In the genomic region with DNA sequence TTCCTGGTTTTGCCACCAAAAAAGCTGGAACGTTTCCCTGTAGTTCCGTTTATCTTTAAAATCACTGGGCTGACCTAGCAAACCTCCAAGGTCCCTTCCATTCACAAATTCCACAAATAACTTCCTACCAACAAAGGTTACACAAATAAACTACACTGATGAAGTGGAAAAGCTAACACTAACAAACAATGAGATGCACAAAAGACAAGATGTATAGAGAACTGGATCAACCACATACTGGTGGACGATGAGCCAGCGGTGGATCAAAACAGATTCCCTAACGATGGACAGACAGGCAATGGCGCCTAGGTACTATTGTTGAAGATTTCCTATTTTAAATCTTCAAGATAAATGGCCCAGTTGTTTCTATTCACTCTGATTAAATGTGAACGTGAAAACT, we compare ENCODE assay signal across 2 cellular contexts.
TF ChIP-seq lines count a peak whose summit lies in the region.

No MANE protein-coding gene starts in this region.

TF ChIP-seq in HepG2, 621 proteins besides CTCF, POLR2A, EP300 and RAD21 (continues in another document):
- TF ChIP-seq, protein P1, sequence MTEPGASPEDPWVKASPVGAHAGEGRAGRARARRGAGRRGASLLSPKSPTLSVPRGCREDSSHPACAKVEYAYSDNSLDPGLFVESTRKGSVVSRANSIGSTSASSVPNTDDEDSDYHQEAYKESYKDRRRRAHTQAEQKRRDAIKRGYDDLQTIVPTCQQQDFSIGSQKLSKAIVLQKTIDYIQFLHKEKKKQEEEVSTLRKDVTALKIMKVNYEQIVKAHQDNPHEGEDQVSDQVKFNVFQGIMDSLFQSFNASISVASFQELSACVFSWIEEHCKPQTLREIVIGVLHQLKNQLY (CRISPR knock-in tag; IDR thresholded peaks at IDR 0.05), result 0 out of 2 replicates have a peak, but pooled peaks have one; percentile 25
- no peak for TF ChIP-seq ZKSCAN8 (CRISPR knock-in tag; IDR thresholded peaks at IDR 0.05; ENCODE audit: borderline replicate concordance)
- TF ChIP-seq SOX6 (IDR thresholded peaks at IDR 0.05), result no peak
- peak; percentile 89 for TF ChIP-seq SOX6 (CRISPR knock-in tag; IDR thresholded peaks at IDR 0.05)
- TF ChIP-seq KMT2B (CRISPR knock-in tag; IDR thresholded peaks at IDR 0.05), result no peak
- TF ChIP-seq PAF1 (CRISPR knock-in tag; IDR thresholded peaks at IDR 0.05), result no peak
- no peak for TF ChIP-seq ZMYM4 (CRISPR knock-in tag; IDR thresholded peaks at IDR 0.05)
- TF ChIP-seq GLI4 (CRISPR knock-in tag; IDR thresholded peaks at IDR 0.05; ENCODE audit: borderline replicate concordance), result no peak
- TF ChIP-seq JUND (CRISPR knock-in tag; IDR thresholded peaks at IDR 0.05), result no peak
- TF ChIP-seq, protein P2, sequence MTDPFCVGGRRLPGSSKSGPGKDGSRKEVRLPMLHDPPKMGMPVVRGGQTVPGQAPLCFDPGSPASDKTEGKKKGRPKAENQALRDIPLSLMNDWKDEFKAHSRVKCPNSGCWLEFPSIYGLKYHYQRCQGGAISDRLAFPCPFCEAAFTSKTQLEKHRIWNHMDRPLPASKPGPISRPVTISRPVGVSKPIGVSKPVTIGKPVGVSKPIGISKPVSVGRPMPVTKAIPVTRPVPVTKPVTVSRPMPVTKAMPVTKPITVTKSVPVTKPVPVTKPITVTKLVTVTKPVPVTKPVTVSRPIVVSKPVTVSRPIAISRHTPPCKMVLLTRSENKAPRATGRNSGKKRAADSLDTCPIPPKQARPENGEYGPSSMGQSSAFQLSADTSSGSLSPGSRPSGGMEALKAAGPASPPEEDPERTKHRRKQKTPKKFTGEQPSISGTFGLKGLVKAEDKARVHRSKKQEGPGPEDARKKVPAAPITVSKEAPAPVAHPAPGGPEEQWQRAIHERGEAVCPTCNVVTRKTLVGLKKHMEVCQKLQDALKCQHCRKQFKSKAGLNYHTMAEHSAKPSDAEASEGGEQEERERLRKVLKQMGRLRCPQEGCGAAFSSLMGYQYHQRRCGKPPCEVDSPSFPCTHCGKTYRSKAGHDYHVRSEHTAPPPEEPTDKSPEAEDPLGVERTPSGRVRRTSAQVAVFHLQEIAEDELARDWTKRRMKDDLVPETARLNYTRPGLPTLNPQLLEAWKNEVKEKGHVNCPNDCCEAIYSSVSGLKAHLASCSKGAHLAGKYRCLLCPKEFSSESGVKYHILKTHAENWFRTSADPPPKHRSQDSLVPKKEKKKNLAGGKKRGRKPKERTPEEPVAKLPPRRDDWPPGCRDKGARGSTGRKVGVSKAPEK (CRISPR knock-in tag; IDR thresholded peaks at IDR 0.05; ENCODE audit: borderline replicate concordance), result no peak
- no peak for TF ChIP-seq ZNF3 (CRISPR knock-in tag; IDR thresholded peaks at IDR 0.05)
- TF ChIP-seq KMT2A (CRISPR knock-in tag; IDR thresholded peaks at IDR 0.05), result no peak
- TF ChIP-seq, protein P3, sequence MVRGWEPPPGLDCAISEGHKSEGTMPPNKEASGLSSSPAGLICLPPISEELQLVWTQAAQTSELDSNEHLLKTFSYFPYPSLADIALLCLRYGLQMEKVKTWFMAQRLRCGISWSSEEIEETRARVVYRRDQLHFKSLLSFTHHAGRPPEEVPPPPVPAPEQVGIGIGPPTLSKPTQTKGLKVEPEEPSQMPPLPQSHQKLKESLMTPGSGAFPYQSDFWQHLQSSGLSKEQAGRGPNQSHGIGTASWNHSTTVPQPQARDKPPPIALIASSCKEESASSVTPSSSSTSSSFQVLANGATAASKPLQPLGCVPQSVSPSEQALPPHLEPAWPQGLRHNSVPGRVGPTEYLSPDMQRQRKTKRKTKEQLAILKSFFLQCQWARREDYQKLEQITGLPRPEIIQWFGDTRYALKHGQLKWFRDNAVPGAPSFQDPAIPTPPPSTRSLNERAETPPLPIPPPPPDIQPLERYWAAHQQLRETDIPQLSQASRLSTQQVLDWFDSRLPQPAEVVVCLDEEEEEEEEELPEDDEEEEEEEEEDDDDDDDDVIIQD (CRISPR knock-in tag; IDR thresholded peaks at IDR 0.05; ENCODE audit: low read depth), result no peak
- TF ChIP-seq, protein P4, sequence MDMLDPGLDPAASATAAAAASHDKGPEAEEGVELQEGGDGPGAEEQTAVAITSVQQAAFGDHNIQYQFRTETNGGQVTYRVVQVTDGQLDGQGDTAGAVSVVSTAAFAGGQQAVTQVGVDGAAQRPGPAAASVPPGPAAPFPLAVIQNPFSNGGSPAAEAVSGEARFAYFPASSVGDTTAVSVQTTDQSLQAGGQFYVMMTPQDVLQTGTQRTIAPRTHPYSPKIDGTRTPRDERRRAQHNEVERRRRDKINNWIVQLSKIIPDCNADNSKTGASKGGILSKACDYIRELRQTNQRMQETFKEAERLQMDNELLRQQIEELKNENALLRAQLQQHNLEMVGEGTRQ (IDR thresholded peaks at IDR 0.05; ENCODE audit: low read depth, low read length), result no peak
- TF ChIP-seq, protein P4 (CRISPR knock-in tag; IDR thresholded peaks at IDR 0.05; ENCODE audit: borderline replicate concordance), result no peak
- TF ChIP-seq ZNF746 (CRISPR knock-in tag; IDR thresholded peaks at IDR 0.05), result no peak
- no peak for TF ChIP-seq SRSF4 (IDR thresholded peaks at IDR 0.05; ENCODE audit: low read depth, low read length, poor library complexity, severe bottlenecking)
- TF ChIP-seq TP53 (CRISPR knock-in tag; conservative IDR thresholded peaks at IDR 0.05), result no peak
- no peak for TF ChIP-seq HNRNPLL (IDR thresholded peaks at IDR 0.05; ENCODE audit: low read depth, low read length, poor library complexity, severe bottlenecking)
- TF ChIP-seq, protein P5, sequence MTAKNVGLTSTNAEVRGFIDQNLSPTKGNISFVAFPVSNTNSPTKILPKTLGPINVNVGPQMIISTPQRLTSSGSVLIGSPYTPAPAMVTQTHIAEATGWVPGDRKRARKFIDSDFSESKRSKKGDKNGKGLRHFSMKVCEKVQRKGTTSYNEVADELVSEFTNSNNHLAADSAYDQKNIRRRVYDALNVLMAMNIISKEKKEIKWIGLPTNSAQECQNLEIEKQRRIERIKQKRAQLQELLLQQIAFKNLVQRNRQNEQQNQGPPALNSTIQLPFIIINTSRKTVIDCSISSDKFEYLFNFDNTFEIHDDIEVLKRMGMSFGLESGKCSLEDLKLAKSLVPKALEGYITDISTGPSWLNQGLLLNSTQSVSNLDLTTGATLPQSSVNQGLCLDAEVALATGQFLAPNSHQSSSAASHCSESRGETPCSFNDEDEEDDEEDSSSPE (CRISPR knock-in tag; IDR thresholded peaks at IDR 0.05), result no peak
- no peak for TF ChIP-seq ZNF879 (CRISPR knock-in tag; IDR thresholded peaks at IDR 0.05)
- no peak for TF ChIP-seq ZNF225 (CRISPR knock-in tag; IDR thresholded peaks at IDR 0.05)

TF ChIP-seq in WTC11, 78 proteins besides CTCF, POLR2A, EP300 and RAD21:
- TF ChIP-seq KAT7 (CRISPR knock-in tag; IDR thresholded peaks at IDR 0.05; ENCODE audit: borderline replicate concordance), result no peak
- TF ChIP-seq, protein P6, sequence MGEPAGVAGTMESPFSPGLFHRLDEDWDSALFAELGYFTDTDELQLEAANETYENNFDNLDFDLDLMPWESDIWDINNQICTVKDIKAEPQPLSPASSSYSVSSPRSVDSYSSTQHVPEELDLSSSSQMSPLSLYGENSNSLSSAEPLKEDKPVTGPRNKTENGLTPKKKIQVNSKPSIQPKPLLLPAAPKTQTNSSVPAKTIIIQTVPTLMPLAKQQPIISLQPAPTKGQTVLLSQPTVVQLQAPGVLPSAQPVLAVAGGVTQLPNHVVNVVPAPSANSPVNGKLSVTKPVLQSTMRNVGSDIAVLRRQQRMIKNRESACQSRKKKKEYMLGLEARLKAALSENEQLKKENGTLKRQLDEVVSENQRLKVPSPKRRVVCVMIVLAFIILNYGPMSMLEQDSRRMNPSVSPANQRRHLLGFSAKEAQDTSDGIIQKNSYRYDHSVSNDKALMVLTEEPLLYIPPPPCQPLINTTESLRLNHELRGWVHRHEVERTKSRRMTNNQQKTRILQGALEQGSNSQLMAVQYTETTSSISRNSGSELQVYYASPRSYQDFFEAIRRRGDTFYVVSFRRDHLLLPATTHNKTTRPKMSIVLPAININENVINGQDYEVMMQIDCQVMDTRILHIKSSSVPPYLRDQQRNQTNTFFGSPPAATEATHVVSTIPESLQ (CRISPR knock-in tag; IDR thresholded peaks at IDR 0.05), result no peak
- TF ChIP-seq FOXJ3 (CRISPR knock-in tag; IDR thresholded peaks at IDR 0.05; ENCODE audit: borderline replicate concordance), result no peak
- no peak for TF ChIP-seq ELF4 (CRISPR knock-in tag; IDR thresholded peaks at IDR 0.05; ENCODE audit: low read depth)
